ENCODE assay signal across 19 cellular contexts in genomic region chr2:178273787-178274360, GRCh38.
"Had no signal": no experiment of that assay in that cellular context is flagged by ENCODE, and none has a peak within 500 bp of the region (broad histone marks: within the 10 kb centered on the region; RNA-seq: fewer than 3 reads in every experiment).

No MANE protein-coding gene starts in this region.

- H3K27ac ChIP-seq: adrenal gland, skin epidermis, transverse colon had no signal

- FAIRE-seq: colon, TTC549 had no signal

- H3K36me3 ChIP-seq: adrenal gland, right atrium auricular region, transverse colon had no signal

- DNase-seq: activated CD4-positive, alpha-beta T cell treated with anti-CD3 and anti-CD28 coated beads, Interleukin-2, amount 50 U/mL, for 4 hours; activated CD4-positive, CD25-positive, alpha-beta regulatory T cell treated with anti-CD3 and anti-CD28 coated beads, Interleukin-2, amount 50 U/mL, for 72 hours; activated CD8-positive, alpha-beta memory T cell treated with anti-CD3 and anti-CD28 coated beads, Interleukin-2, amount 10 ng/mL, durations not matched to agents 7 days and 5 days; activated effector memory CD4-positive, alpha-beta T cell treated with Interleukin-2 at 50 U/mL for 16 hours; activated T-cell treated with anti-CD3 and anti-CD28 coated beads, Interleukin-2, amount 50 U/mL, for 1 hour; adrenal gland; caudate nucleus; kidney glomerular epithelial cell; nucleus accumbens; stimulated activated CD4-positive, alpha-beta T cell treated with anti-CD3 and anti-CD28 coated beads, Interleukin-4, amount 100 ng/mL, for 4 hours; stimulated activated CD8-positive, alpha-beta memory T cell treated with anti-CD3 and anti-CD28 coated beads, Interleukin-4, amount 100 ng/mL, for 48 hours; stimulated activated naive CD8-positive, alpha-beta T cell treated with anti-CD3 and anti-CD28 coated beads, Interleukin-15, Interleukin-2, amounts not matched to agents 100 U/mL and 50 U/mL, for 24 hours; T-helper 2 cell; transverse colon had no signal

- ATAC-seq: activated CD8-positive, alpha-beta memory T cell treated with anti-CD3 and anti-CD28 coated beads, Interleukin-2, amount 10 ng/mL, durations not matched to agents 7 days and 5 days; esophagus mucosa; stimulated activated naive CD8-positive, alpha-beta T cell treated with anti-CD3 and anti-CD28 coated beads, Interleukin-15, Interleukin-2, amounts not matched to agents 100 U/mL and 50 U/mL, for 24 hours had no signal

- H3K27me3 ChIP-seq: adrenal gland, right atrium auricular region, transverse colon had no signal

- H3K4me3 ChIP-seq: adrenal gland, right atrium auricular region, skin epidermis, transverse colon had no signal

- H3K4me1 ChIP-seq: adrenal gland had no signal

- H3K9me3 ChIP-seq: adrenal gland, right atrium auricular region, transverse colon had no signal
